Comparison of ENCODE assay signal across 28 cellular contexts in genomic region chr2:205343103-205343502, GRCh38.
"Had no signal": no experiment of that assay in that cellular context is flagged by ENCODE, and none has a peak within 500 bp of the region (broad histone marks: within the 10 kb centered on the region; RNA-seq: fewer than 3 reads in every experiment).

No MANE protein-coding gene starts in this region.

- H3K4me1 ChIP-seq: body of pancreas had no signal

- ATAC-seq: activated naive CD4-positive, alpha-beta T cell treated with anti-CD3 and anti-CD28 coated beads, Interleukin-2, amount 50 U/mL, for 72 hours; activated T-cell treated with anti-CD3 and anti-CD28 coated beads, Interleukin-2, amount 50 U/mL, for 72 hours; body of pancreas; effector memory CD8-positive, alpha-beta T cell; T-helper 17 cell had no signal

- DNase-seq: activated CD4-positive, alpha-beta memory T cell treated with anti-CD3 and anti-CD28 coated beads, Interleukin-2, amount 10 ng/mL, durations not matched to agents 7 days and 5 days; activated CD4-positive, alpha-beta T cell treated with anti-CD3 and anti-CD28 coated beads for 4 hours; activated CD4-positive, alpha-beta T cell treated with anti-CD3 and anti-CD28 coated beads, Interleukin-2, amount 10 ng/mL, durations not matched to agents 7 days and 5 days; activated CD4-positive, alpha-beta T cell treated with anti-CD3 and anti-CD28 coated beads, Interleukin-2, amount 50 U/mL, for 4 hours; activated CD4-positive, CD25-positive, alpha-beta regulatory T cell; activated CD4-positive, CD25-positive, alpha-beta regulatory T cell treated with anti-CD3 and anti-CD28 coated beads, Interleukin-2, amount 50 U/mL, for 72 hours; activated CD8-positive, alpha-beta memory T cell treated with anti-CD3 and anti-CD28 coated beads, Interleukin-2, amount 50 U/mL, for 48 hours; activated gamma-delta T cell; activated naive CD4-positive, alpha-beta T cell; activated naive CD4-positive, alpha-beta T cell treated with anti-CD3 and anti-CD28 coated beads, Interleukin-2, amount 10 ng/mL, durations not matched to agents 7 days and 5 days; activated naive CD8-positive, alpha-beta T cell treated with anti-CD3 and anti-CD28 coated beads, Interleukin-2, amount 10 ng/mL, durations not matched to agents 7 days and 5 days; activated T-cell treated with anti-CD3 and anti-CD28 coated beads for 4 hours; activated T-cell treated with anti-CD3 and anti-CD28 coated beads, Interleukin-2, amount 50 U/mL, for 24 hours; activated T-cell treated with anti-CD3 and anti-CD28 coated beads, Interleukin-2, amount 50 U/mL, for 72 hours; amniotic stem cell; anterior cingulate cortex; body of pancreas; caudate nucleus; cortex of kidney; dermis blood vessel endothelial cell; effector CD4-positive, alpha-beta T cell; effector memory CD8-positive, alpha-beta T cell; head of caudate nucleus; T-helper 1 cell; T-helper 17 cell; T1000 had no signal

- H3K27me3 ChIP-seq: body of pancreas, esophagus muscularis mucosa had no signal

- H3K4me3 ChIP-seq: body of pancreas, esophagus muscularis mucosa had no signal

- H3K36me3 ChIP-seq: esophagus muscularis mucosa had no signal

- H3K27ac ChIP-seq: body of pancreas, esophagus muscularis mucosa had no signal
